Comparison of ENCODE assay signal across 8 cellular contexts in genomic region chrX:149504226-149504914, GRCh38. TPM values are rescaled to one million over a fixed set of nuclear protein-coding genes. Genes with fewer than 3 reads are reported as not detected.
DNase-seq lines count a peak whose midpoint lies in the region; ATAC-seq and TF ChIP-seq lines count a peak whose summit lies in the region.

No MANE protein-coding gene starts in this region.

- H3K36me3 ChIP-seq in neural cell (ENCODE audit: insufficient read depth, low read length) (no peaks in the 10 kb centered on the region), uterus (no peaks in the 10 kb centered on the region)

- peaks cover 8% of the 10 kb centered on the region for H3K27me3 Mint-ChIP-seq in endothelial cell (ENCODE audit: unreplicated experiment)

- H3K27ac ChIP-seq in neural cell (ENCODE audit: low read length), result peak overlapping the region; percentile 81
- H3K27ac ChIP-seq in uterus, result peak overlapping the region; percentile 80 to 84

- H3K9me3 Mint-ChIP-seq in endothelial cell (ENCODE audit: unreplicated experiment), result no peaks in the 10 kb centered on the region

- peak overlapping the region; percentile 72 for H3K4me3 ChIP-seq in neural cell (ENCODE audit: low read length)
- peak overlapping the region; percentile 50 to 54 for H3K4me3 ChIP-seq in uterus

- H3K27me3 ChIP-seq in neural cell (ENCODE audit: insufficient read depth, low read depth, low read length) (no peaks in the 10 kb centered on the region), uterus (no peaks in the 10 kb centered on the region)

- TF ChIP-seq POLR2A in uterus (IDR thresholded peaks at IDR 0.05), result no peak

- no peaks in the 10 kb centered on the region for H3F3A ChIP-seq in neural cell (ENCODE audit: insufficient read depth, low read length, poor library complexity, severe bottlenecking)

- H3K4me2 ChIP-seq in neural cell (ENCODE audit: low read length), result peak overlapping the region; percentile 84

- no peaks in the 10 kb centered on the region for H3K9me3 ChIP-seq in neural cell (ENCODE audit: low read length)
- H3K9me3 ChIP-seq in uterus, result no peaks in the 10 kb centered on the region

- H4K20me1 ChIP-seq in neural cell (ENCODE audit: insufficient read depth), result no peaks in the 10 kb centered on the region

- peak overlapping the region; percentile 78 for H3K9ac ChIP-seq in neural cell (ENCODE audit: low read length)

- no peaks in the 10 kb centered on the region for H3K79me2 ChIP-seq in neural cell (replicated peaks; ENCODE audit: insufficient read depth, low read length)

- peak overlapping the region; percentile 96 for H3K4me3 Mint-ChIP-seq in endothelial cell (ENCODE audit: unreplicated experiment)

- no peak overlapping the region for H2AFZ ChIP-seq in neural cell (ENCODE audit: low read depth, low read length)

- H3K4me1 ChIP-seq in uterus, result no peaks in the 10 kb centered on the region

- no peak for TF ChIP-seq EP300 in neural cell (conservative IDR thresholded peaks at IDR 0.05; ENCODE audit: poor library complexity, severe bottlenecking)

- no peaks in the 10 kb centered on the region for H3K36me3 Mint-ChIP-seq in endothelial cell (ENCODE audit: low read depth, unreplicated experiment)

- H3K9me2 ChIP-seq in neural cell (ENCODE audit: insufficient read depth, low read length), result no peaks in the 10 kb centered on the region

- no peak for TF ChIP-seq RAD21 in neural cell (conservative IDR thresholded peaks at IDR 0.05)

- intact Hi-C loops in uterus (cut with DNase I; ENCODE audit: low total_unique reads), result no loop called here

- DNase-seq in DMS 273 (lab: John Stamatoyannopoulos, UW; ENCODE audit: unreplicated experiment), result peak; percentile 73
- DNase-seq in DMS 273 treated with DMSO at 0.1 percent for 48 hours (lab: John Stamatoyannopoulos, UW), result no peak
- peak; percentile 8 to 37 for DNase-seq in NCI-H1930 (lab: John Stamatoyannopoulos, UW)
- DNase-seq in activated CD8-positive, alpha-beta memory T cell treated with anti-CD3 and anti-CD28 coated beads for 24 hours, result peak; percentile 73
- DNase-seq in endothelial cell (ENCODE audit: low spot score), result peak; percentile 35
- no peak for DNase-seq in uterus

- H3K27ac Mint-ChIP-seq in endothelial cell (ENCODE audit: unreplicated experiment), result peak overlapping the region; percentile 96

- ATAC-seq in HG02623 (IDR thresholded peaks at IDR 0.05; ENCODE audit: unreplicated experiment), result peak; percentile 33

- peaks cover 16% of the 10 kb centered on the region for H3K4me1 Mint-ChIP-seq in endothelial cell (ENCODE audit: unreplicated experiment)

- TF ChIP-seq CTCF in endothelial cell (IDR thresholded peaks at IDR 0.05; ENCODE audit: unreplicated experiment) (no peak), neural cell (IDR thresholded peaks at IDR 0.05; ENCODE audit: poor library complexity, severe bottlenecking) (peak; percentile 58), uterus (IDR thresholded peaks at IDR 0.05) (no peak)

TF ChIP-seq in neural cell, 6 proteins besides CTCF, POLR2A, EP300 and RAD21:
- no peak for TF ChIP-seq SMC3 (conservative IDR thresholded peaks at IDR 0.05; ENCODE audit: poor library complexity)
- TF ChIP-seq POLR2AphosphoS5 (IDR thresholded peaks at IDR 0.05), result peak; percentile 11
TF ChIP-seq in neural cell: peak in this region for 1.

RNA-seq across cellular contexts. Expression of gene IDS, which starts 0.7 kb away (rescaled TPM):
- 99.2 TPM for total RNA-seq in endothelial cell (ENCODE audit: unreplicated experiment)
- 52.0 and 65.0 TPM in 2 replicates for polyA plus RNA-seq in neural cell
- polyA minus RNA-seq in neural cell, result 109 and 145 TPM in 2 replicates
- 100 to 1,000 TPM in 2 of 4 donors, 10 to 100 TPM in 2; 42.7 to 117 (median 83.7) TPM for total RNA-seq in uterus

RNA-seq across cellular contexts. Expression of gene EOLA1, which starts 36.4 kb away (rescaled TPM):
- total RNA-seq in endothelial cell (ENCODE audit: unreplicated experiment), result 57.4 TPM
- polyA plus RNA-seq in neural cell, result 31.1 and 51.9 TPM in 2 replicates
- polyA minus RNA-seq in neural cell, result 25.1 and 26.3 TPM in 2 replicates
- total RNA-seq in uterus, result 10 to 100 TPM in 3 of 4 donors, 1 to 10 TPM in 1; 9.1 to 23.6 (median 13.6) TPM

RNA-seq across cellular contexts. Expression of gene HSFX3, which starts 45.4 kb away (rescaled TPM):
- not detected for total RNA-seq in endothelial cell (ENCODE audit: unreplicated experiment)
- polyA plus RNA-seq in neural cell, result not detected in 2 replicates
- polyA minus RNA-seq in neural cell, result not detected in 2 replicates
- total RNA-seq in uterus, result not detected

Comparison
In these comparisons a context has a peak if more than half of its experiments do, and no peak if none do; other contexts are left out.
1. DNase-seq: peak in DMS 273 (single experiment), NCI-H1930 (2 of 2), activated CD8-positive, alpha-beta memory T cell treated with anti-CD3 and anti-CD28 coated beads for 24 hours (single experiment) and endothelial cell (single experiment); none in DMS 273 treated with DMSO at 0.1 percent for 48 hours (single experiment) and uterus (0 of 2).